8 cellular contexts compared by ENCODE assay signal in the genomic region with DNA sequence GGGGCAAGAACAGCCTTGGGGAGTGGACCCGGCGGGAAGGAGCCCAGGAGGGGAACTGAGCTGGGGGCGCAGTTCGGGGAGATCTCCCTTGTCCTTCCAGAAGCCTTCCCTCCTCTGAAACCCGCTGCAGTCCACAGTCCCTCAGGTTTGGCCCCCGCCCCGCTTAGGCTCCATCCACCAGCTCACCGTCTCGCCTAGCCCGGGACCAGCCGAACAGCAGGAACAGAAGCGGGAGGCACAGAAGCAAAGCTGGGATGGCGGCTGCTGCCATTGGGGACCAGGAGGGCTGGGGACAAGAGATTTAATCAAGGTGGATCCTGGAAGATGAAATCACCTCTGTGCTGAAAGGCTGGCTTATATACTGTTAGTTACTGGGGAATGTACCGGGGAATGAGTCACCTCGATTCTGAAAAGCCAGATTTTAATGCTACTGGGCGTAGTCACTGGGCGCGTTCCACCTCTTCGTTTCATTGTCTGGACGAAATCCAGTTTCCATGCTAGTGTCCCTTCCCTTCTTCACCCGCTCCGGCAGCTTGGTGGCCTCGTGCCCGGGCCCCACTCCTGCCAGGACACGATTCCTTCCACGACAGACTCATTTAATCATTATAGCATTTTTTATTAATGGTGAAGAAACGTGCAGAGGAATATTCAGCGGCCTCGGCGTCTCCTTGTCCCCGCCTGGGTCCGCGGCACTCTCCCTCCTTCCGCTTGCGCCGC. TPM values are rescaled to one million over a fixed set of nuclear protein-coding genes. Genes with fewer than 3 reads are reported as not detected.
DNase-seq lines count a peak whose midpoint lies in the region; FAIRE-seq and TF ChIP-seq lines count a peak whose summit lies in the region.

A gene with protein sequence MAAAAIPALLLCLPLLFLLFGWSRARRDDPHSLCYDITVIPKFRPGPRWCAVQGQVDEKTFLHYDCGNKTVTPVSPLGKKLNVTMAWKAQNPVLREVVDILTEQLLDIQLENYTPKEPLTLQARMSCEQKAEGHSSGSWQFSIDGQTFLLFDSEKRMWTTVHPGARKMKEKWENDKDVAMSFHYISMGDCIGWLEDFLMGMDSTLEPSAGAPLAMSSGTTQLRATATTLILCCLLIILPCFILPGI (minus strand): TSS at position 332 of the 717 bp plus-strand sequence. CDS start 61 bp downstream, at position 271.

- peak within 1 kb of the TSS; percentile 11 for H3K9ac ChIP-seq in astrocyte (ENCODE audit: low read length)
- H3K9ac ChIP-seq in kidney (ENCODE audit: low read length in 2 of 2): no peak within 1 kb of the TSS

- FAIRE-seq in astrocyte (lab: Jason Lieb, UNC): no peak
- FAIRE-seq in kidney (lab: Jason Lieb, UNC): no peak

- no peaks in the 10 kb centered on the region for H3K9me3 ChIP-seq in astrocyte (ENCODE audit: insufficient read depth, low read depth, low read length)
- H3K9me3 ChIP-seq in kidney (ENCODE audit: control insufficient read depth in 1 of 2, low read length in 2 of 2): no peaks in the 10 kb centered on the region

- peaks cover 20% of the 10 kb centered on the region for H3K27me3 ChIP-seq in astrocyte (ENCODE audit: insufficient read depth, low read length)

- H3K36me3 Mint-ChIP-seq in activated naive CD4-positive, alpha-beta T cell treated with anti-CD3 and anti-CD28 coated beads, Interleukin-2, amount 50 U/mL, for 24 hours: no peaks in the 10 kb centered on the region
- H3K36me3 Mint-ChIP-seq in astrocyte (ENCODE audit: low read depth, unreplicated experiment): peaks cover 2% of the 10 kb centered on the region

- H3K4me1 Mint-ChIP-seq in activated naive CD4-positive, alpha-beta T cell treated with anti-CD3 and anti-CD28 coated beads, Interleukin-2, amount 50 U/mL, for 24 hours: peaks cover 10% of the 10 kb centered on the region
- no peaks in the 10 kb centered on the region for H3K4me1 Mint-ChIP-seq in astrocyte (ENCODE audit: low read depth, unreplicated experiment)

- TF ChIP-seq CTCF in astrocyte (IDR thresholded peaks at IDR 0.05; ENCODE audit: insufficient read depth, low read depth, low read length) (no peak), kidney (IDR thresholded peaks at IDR 0.05; ENCODE audit: borderline replicate concordance, extremely low read depth, insufficient read depth) (no peak)

- H3K27ac Mint-ChIP-seq in activated naive CD4-positive, alpha-beta T cell treated with anti-CD3 and anti-CD28 coated beads, Interleukin-2, amount 50 U/mL, for 24 hours: no peak within 1 kb of the TSS
- peak within 1 kb of the TSS; percentile 62 for H3K27ac Mint-ChIP-seq in astrocyte (ENCODE audit: unreplicated experiment)

- H3K9me3 Mint-ChIP-seq in activated naive CD4-positive, alpha-beta T cell treated with anti-CD3 and anti-CD28 coated beads, Interleukin-2, amount 50 U/mL, for 24 hours: no peaks in the 10 kb centered on the region
- peaks cover 4% of the 10 kb centered on the region for H3K9me3 Mint-ChIP-seq in astrocyte (ENCODE audit: unreplicated experiment)

- H3K4me2 ChIP-seq in astrocyte (ENCODE audit: low read length): peak within 1 kb of the TSS; percentile 85

- H2AFZ ChIP-seq in astrocyte (ENCODE audit: low read depth, low read length): peak within 1 kb of the TSS; percentile 70

- no peak within 1 kb of the TSS for H3K27ac ChIP-seq in astrocyte (ENCODE audit: low read depth, low read length)
- no peak within 1 kb of the TSS for H3K27ac ChIP-seq in kidney (ENCODE audit: low read depth in 2 of 2, low read length in 2 of 2)

- H3K4me3 ChIP-seq in astrocyte (ENCODE audit: insufficient read depth, low read depth, low read length) (peak within 1 kb of the TSS; percentile 47), kidney (ENCODE audit: low read length in 2 of 2) (no peak within 1 kb of the TSS)

- H3K79me2 ChIP-seq in astrocyte (ENCODE audit: insufficient read depth, low read length): no peaks in the 10 kb centered on the region

- DNase-seq in activated naive CD4-positive, alpha-beta T cell treated with anti-CD3 and anti-CD28 coated beads, Interleukin-2, amount 50 U/mL, for 16 hours: no peak
- DNase-seq in astrocyte (ENCODE audit: low read depth) (peak; percentile 59), kidney (peak; percentile 89), ureter (ENCODE audit: low spot score) (peak; percentile 76), cerebellum (ENCODE audit: low spot score) (no peak), hippocampal formation (lab: John Stamatoyannopoulos, UW) (no peak), NCI-H446 treated with DMSO at 0.1 percent for 48 hours (lab: John Stamatoyannopoulos, UW) (no peak)

- H3K27me3 Mint-ChIP-seq in activated naive CD4-positive, alpha-beta T cell treated with anti-CD3 and anti-CD28 coated beads, Interleukin-2, amount 50 U/mL, for 24 hours: peaks cover 26% of the 10 kb centered on the region
- peaks cover 63% of the 10 kb centered on the region for H3K27me3 Mint-ChIP-seq in astrocyte (ENCODE audit: low read depth, unreplicated experiment)

- no peaks in the 10 kb centered on the region for H4K20me1 ChIP-seq in astrocyte (ENCODE audit: insufficient read depth, low read length)

- H3K4me1 ChIP-seq in astrocyte (ENCODE audit: insufficient read depth, low read length): peaks cover 4% of the 10 kb centered on the region
- H3K4me1 ChIP-seq in kidney (ENCODE audit: control insufficient read depth in 1 of 2, insufficient read depth in 1 of 2, low read depth in 1 of 2, low read length in 2 of 2): peaks cover 0 to 5% of the 10 kb centered on the region in 2 donors

- H3K4me3 Mint-ChIP-seq in activated naive CD4-positive, alpha-beta T cell treated with anti-CD3 and anti-CD28 coated beads, Interleukin-2, amount 50 U/mL, for 24 hours: peak within 1 kb of the TSS; percentile 23
- H3K4me3 Mint-ChIP-seq in astrocyte (ENCODE audit: unreplicated experiment): no peak within 1 kb of the TSS

- intact Hi-C loops in kidney (cut with DNase I): no loop called here

- no peaks in the 10 kb centered on the region for H3K36me3 ChIP-seq in astrocyte (ENCODE audit: insufficient read depth, low read length)
- H3K36me3 ChIP-seq in kidney (ENCODE audit: control insufficient read depth in 1 of 2, insufficient read depth in 2 of 2, low read length in 2 of 2): no peaks in the 10 kb centered on the region

RNA-seq across cellular contexts. Expression of the gene that starts here (rescaled TPM):
- total RNA-seq in astrocyte: not detected in 2 replicates
- total RNA-seq in kidney: 3.3 TPM
- not detected for polyA plus RNA-seq in kidney (ENCODE audit: insufficient read depth, low read depth, low replicate concordance)
- total RNA-seq in ureter: not detected
- not detected for total RNA-seq in cerebellum

Comparison
In these comparisons a context has a peak if more than half of its experiments do, and no peak if none do; other contexts are left out.
1. Peak in DNase-seq, H3K4me3 ChIP-seq, H3K9ac ChIP-seq and H3K4me2 ChIP-seq in astrocyte; RNA of the gene not detected or under 1 TPM.
2. Peak in DNase-seq in ureter; RNA of the gene not detected or under 1 TPM.